In genomic region chr5:168290902-168291280, GRCh38 we compare ENCODE assay signal across 8 cellular contexts. TPM values are rescaled to one million over a fixed set of nuclear protein-coding genes. Genes with fewer than 3 reads are reported as not detected.
DNase-seq lines count a peak whose midpoint lies in the region; ATAC-seq and TF ChIP-seq lines count a peak whose summit lies in the region.

No MANE protein-coding gene starts in this region.

- H3K36me3 Mint-ChIP-seq in activated CD4-positive, alpha-beta T cell treated with anti-CD3 and anti-CD28 coated beads, Interleukin-2, amount 10 ng/mL, durations not matched to agents 7 days and 5 days (ENCODE audit: low read depth): no peaks in the 10 kb centered on the region
- H3K36me3 Mint-ChIP-seq in activated naive CD8-positive, alpha-beta T cell treated with anti-CD3 and anti-CD28 coated beads for 36 hours: no peaks in the 10 kb centered on the region
- no peaks in the 10 kb centered on the region for H3K36me3 Mint-ChIP-seq in immature natural killer cell

- no peaks in the 10 kb centered on the region for H3K9me3 Mint-ChIP-seq in activated CD4-positive, alpha-beta T cell treated with anti-CD3 and anti-CD28 coated beads, Interleukin-2, amount 10 ng/mL, durations not matched to agents 7 days and 5 days
- H3K9me3 Mint-ChIP-seq in activated naive CD8-positive, alpha-beta T cell treated with anti-CD3 and anti-CD28 coated beads for 36 hours: no peaks in the 10 kb centered on the region
- H3K9me3 Mint-ChIP-seq in immature natural killer cell: peaks cover 0 to 14% (median 0%) of the 10 kb centered on the region in 6 donors

- H3K27ac ChIP-seq in stomach: peak overlapping the region; percentile 60 to 87 (median 82)

- no peak for TF ChIP-seq CTCF in stomach (IDR thresholded peaks at IDR 0.05)

- H3K4me3 ChIP-seq in stomach: peak overlapping the region; percentile 54 to 66 (median 64)

- intact Hi-C loops in stomach (cut with DNase I; ENCODE audit: low total_unique reads): no loop called here

- no peak for TF ChIP-seq EP300 in stomach (IDR thresholded peaks at IDR 0.05)

- peaks cover 0 to 53% (median 17%) of the 10 kb centered on the region in 3 donors for H3K27me3 ChIP-seq in stomach

- H3K27ac Mint-ChIP-seq in activated CD4-positive, alpha-beta T cell treated with anti-CD3 and anti-CD28 coated beads, Interleukin-2, amount 10 ng/mL, durations not matched to agents 7 days and 5 days: no peak overlapping the region
- H3K27ac Mint-ChIP-seq in activated naive CD8-positive, alpha-beta T cell treated with anti-CD3 and anti-CD28 coated beads for 36 hours: no peak overlapping the region
- no peak overlapping the region for H3K27ac Mint-ChIP-seq in immature natural killer cell

- H3K4me1 ChIP-seq in stomach: peaks cover 9 to 48% (median 33%) of the 10 kb centered on the region in 4 donors

- 9 to 20% (median 15%) methylated on average over 5 of the region's 5 CpGs for WGBS in stomach, 5 donors

- H3K36me3 ChIP-seq in stomach: no peaks in the 10 kb centered on the region

- H3K4me1 Mint-ChIP-seq in activated CD4-positive, alpha-beta T cell treated with anti-CD3 and anti-CD28 coated beads, Interleukin-2, amount 10 ng/mL, durations not matched to agents 7 days and 5 days: peaks cover 9% of the 10 kb centered on the region
- peaks cover 12% of the 10 kb centered on the region for H3K4me1 Mint-ChIP-seq in activated naive CD8-positive, alpha-beta T cell treated with anti-CD3 and anti-CD28 coated beads for 36 hours
- H3K4me1 Mint-ChIP-seq in immature natural killer cell: peaks cover 4 to 17% of the 10 kb centered on the region in 2 donors

- CTCF ChIA-PET in activated CD4-positive, alpha-beta T cell treated with anti-CD3 and anti-CD28 coated beads, Interleukin-2, amount 10 ng/mL, durations not matched to agents 7 days and 5 days (lab: Charles Lee): no interaction called here

- H3K4me3 Mint-ChIP-seq in activated CD4-positive, alpha-beta T cell treated with anti-CD3 and anti-CD28 coated beads, Interleukin-2, amount 10 ng/mL, durations not matched to agents 7 days and 5 days: peak overlapping the region; percentile 38
- H3K4me3 Mint-ChIP-seq in activated naive CD8-positive, alpha-beta T cell treated with anti-CD3 and anti-CD28 coated beads for 36 hours: peak overlapping the region; percentile 64
- peak overlapping the region; percentile 72 to 80 (median 75) for H3K4me3 Mint-ChIP-seq in immature natural killer cell

- POLR2A ChIA-PET in activated CD4-positive, alpha-beta T cell treated with anti-CD3 and anti-CD28 coated beads, Interleukin-2, amount 10 ng/mL, durations not matched to agents 7 days and 5 days (lab: Charles Lee): no interaction called here

- ATAC-seq in GM21390 (IDR thresholded peaks at IDR 0.05; ENCODE audit: unreplicated experiment): no peak
- ATAC-seq in HG03097 (IDR thresholded peaks at IDR 0.05; ENCODE audit: low FRiP score, unreplicated experiment): no peak

- no peak for DNase-seq in activated CD4-positive, alpha-beta T cell treated with anti-CD3 and anti-CD28 coated beads, Interleukin-2, amount 10 ng/mL, durations not matched to agents 7 days and 5 days
- DNase-seq in activated CD4-positive, alpha-beta T cell treated with anti-CD3 and anti-CD28 coated beads for 48 hours: no peak
- no peak for DNase-seq in activated naive CD8-positive, alpha-beta T cell treated with anti-CD3 and anti-CD28 coated beads for 36 hours
- DNase-seq in immature natural killer cell (no peak), stomach (no peak), mucosa of gallbladder (ENCODE audit: low spot score) (no peak)

- peaks cover 50% of the 10 kb centered on the region for H3K27me3 Mint-ChIP-seq in activated CD4-positive, alpha-beta T cell treated with anti-CD3 and anti-CD28 coated beads, Interleukin-2, amount 10 ng/mL, durations not matched to agents 7 days and 5 days
- peaks cover 73% of the 10 kb centered on the region for H3K27me3 Mint-ChIP-seq in activated naive CD8-positive, alpha-beta T cell treated with anti-CD3 and anti-CD28 coated beads for 36 hours
- H3K27me3 Mint-ChIP-seq in immature natural killer cell (ENCODE audit: low read depth in 3 of 3): peaks cover 7 to 17% (median 16%) of the 10 kb centered on the region in 3 donors

- no peaks in the 10 kb centered on the region for H3K9me3 ChIP-seq in stomach

- no peak for TF ChIP-seq POLR2A in stomach (IDR thresholded peaks at IDR 0.05)

RNA-seq across cellular contexts. Expression of gene WWC1, which starts 0.6 kb away (rescaled TPM):
- under 1 TPM; 0.04 to 0.60 TPM for total RNA-seq in activated CD4-positive, alpha-beta T cell treated with anti-CD3 and anti-CD28 coated beads, Interleukin-2, amount 10 ng/mL, durations not matched to agents 7 days and 5 days
- 1 to 10 TPM; 1.5 to 2.5 TPM for total RNA-seq in activated naive CD8-positive, alpha-beta T cell treated with anti-CD3 and anti-CD28 coated beads for 36 hours
- under 1 TPM in 1 of 3 donors, not detected in 2; 0.40 TPM for polyA plus RNA-seq in immature natural killer cell
- total RNA-seq in stomach: 10 to 100 TPM; 18.1 to 82.6 (median 37.4) TPM
- polyA plus RNA-seq in stomach: 10 to 100 TPM; 11.3 to 45.5 (median 16.6) TPM
- total RNA-seq in mucosa of gallbladder: 58.4 TPM

Comparison
In these comparisons a context has a peak if more than half of its experiments do, and no peak if none do; other contexts are left out.
1. RNA of gene WWC1, which starts 0.6 kb away (total RNA-seq): 58.4 TPM in mucosa of gallbladder (single experiment) and 18.1 to 82.6 TPM in stomach; 1.5 to 2.5 TPM in activated naive CD8-positive, alpha-beta T cell treated with anti-CD3 and anti-CD28 coated beads for 36 hours and 0.04 to 0.60 TPM in activated CD4-positive, alpha-beta T cell treated with anti-CD3 and anti-CD28 coated beads, Interleukin-2, amount 10 ng/mL, durations not matched to agents 7 days and 5 days; every median in the first group is over 4 times any median in the second.
2. Peak in every context shown above with its lines, with median percentiles within 50 percentile points of each other: H3K4me3 Mint-ChIP-seq.